Comparison of ENCODE assay signal across 8 cellular contexts in the genomic region with DNA sequence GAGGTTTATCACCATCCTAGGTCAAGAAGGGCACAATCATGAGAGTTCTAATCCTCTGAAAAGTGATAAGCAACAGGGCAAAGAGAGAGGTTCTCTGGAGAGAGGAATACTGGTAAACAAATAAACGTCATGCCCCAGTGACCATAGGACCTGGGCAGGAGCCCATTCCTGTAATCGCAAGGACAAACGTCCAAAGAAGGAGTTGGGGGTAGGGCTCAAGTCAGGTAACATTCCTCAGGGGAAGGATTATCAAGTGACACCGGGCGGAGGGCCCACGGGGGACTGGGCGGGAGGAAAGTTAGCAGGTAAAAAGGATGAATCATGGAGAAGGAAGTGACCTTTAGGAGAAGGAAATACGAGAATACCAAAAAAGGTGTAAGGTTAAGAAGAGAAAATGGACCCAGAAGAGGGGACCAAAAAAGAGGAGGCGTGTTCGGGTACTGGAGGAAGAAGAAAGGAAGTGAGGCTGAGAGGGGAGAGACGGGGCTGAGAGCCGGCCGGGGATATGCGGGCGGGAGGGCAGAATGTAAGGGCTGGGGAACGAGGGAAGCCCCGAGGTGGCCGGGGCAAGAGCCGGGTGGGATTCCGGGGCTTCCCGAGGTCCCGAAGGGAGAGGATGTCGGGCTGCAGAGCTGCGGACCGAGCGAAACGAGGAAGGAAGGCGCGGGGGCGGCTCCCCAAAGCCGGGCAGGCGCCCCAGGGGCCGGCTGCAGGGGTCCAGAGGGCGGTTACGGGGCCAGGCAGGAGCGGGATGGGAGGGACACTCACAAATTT. TPM values are rescaled to one million over a fixed set of nuclear protein-coding genes. Genes with fewer than 3 reads are reported as not detected.
DNase-seq lines count a peak whose midpoint lies in the region; ATAC-seq, FAIRE-seq and TF ChIP-seq lines count a peak whose summit lies in the region.

No MANE protein-coding gene starts in this region.

- peak overlapping the region; percentile 99 for H3K4me3 ChIP-seq in A549
- peak overlapping the region; percentile 92 for H3K4me3 ChIP-seq in endocrine pancreas (ENCODE audit: control insufficient read depth, insufficient read depth, low read length)
- peak overlapping the region; percentile 29 for H3K4me3 ChIP-seq in mucosa of stomach (ENCODE audit: low read length)
- peak overlapping the region; percentile 94 for H3K4me3 ChIP-seq in thoracic aorta

- 2% methylated on average over 31 of the region's 36 CpGs for WGBS in A549 (ENCODE audit: missing lambda C conversion rate)

- FAIRE-seq in A549 (lab: Jason Lieb, UNC), result no peak

- TF ChIP-seq CTCF in A549 (IDR thresholded peaks at IDR 0.05) (no peak), thoracic aorta (IDR thresholded peaks at IDR 0.05) (no peak)

- no peak for TF ChIP-seq RAD21 in A549 (conservative IDR thresholded peaks at IDR 0.05 in 1 of 2, IDR thresholded peaks at IDR 0.05 in 1 of 2)

- peak overlapping the region; percentile 100 for H3K4me3 Mint-ChIP-seq in activated CD4-positive, alpha-beta memory T cell treated with anti-CD3 and anti-CD28 coated beads, Interleukin-2, amount 10 ng/mL, durations not matched to agents 7 days and 5 days

- H3K27ac Mint-ChIP-seq in activated CD4-positive, alpha-beta memory T cell treated with anti-CD3 and anti-CD28 coated beads, Interleukin-2, amount 10 ng/mL, durations not matched to agents 7 days and 5 days, result peak overlapping the region; percentile 92

- H3K4me1 Mint-ChIP-seq in activated CD4-positive, alpha-beta memory T cell treated with anti-CD3 and anti-CD28 coated beads, Interleukin-2, amount 10 ng/mL, durations not matched to agents 7 days and 5 days, result peaks cover 53% of the 10 kb centered on the region

- no peak for TF ChIP-seq POLR2A in A549 (IDR thresholded peaks at IDR 0.05; ENCODE audit: low read length)

- ATAC-seq in A549 (peak; percentile 63), GM18508 (IDR thresholded peaks at IDR 0.05; ENCODE audit: insufficient read depth, unreplicated experiment) (peak; percentile 14), HG02970 (IDR thresholded peaks at IDR 0.05; ENCODE audit: low FRiP score, unreplicated experiment) (peak; percentile 30), thoracic aorta (ENCODE audit: insufficient number of reproducible peaks, low FRiP score, low read depth) (no peak)

- H3K4me2 ChIP-seq in A549, result peak overlapping the region; percentile 74

- H3K9ac ChIP-seq in endocrine pancreas (ENCODE audit: control insufficient read depth, insufficient read depth, low read length) (peak overlapping the region; percentile 81), mucosa of stomach (ENCODE audit: low read length) (peak overlapping the region; percentile 89)

- POLR2A ChIA-PET in A549 (lab: Yijun Ruan, JAX), result interaction anchor here (1.1 to 3.0 kb wide), 4 partner anchors 18 to 298 kb away, joined by 3 to 33 read pairs (median 12); partner anchors contain the start of genes HDAC3, RELL2 and TAF7
- POLR2A ChIA-PET in activated CD4-positive, alpha-beta memory T cell treated with anti-CD3 and anti-CD28 coated beads, Interleukin-2, amount 10 ng/mL, durations not matched to agents 7 days and 5 days (lab: Charles Lee), result interaction anchor here (0.7 to 5.0 kb wide), 18 partner anchors 10 to 351 kb away, joined by 3 to 124 read pairs (median 4); partner anchors contain the start of genes FCHSD1, HDAC3, RELL2 and RNF14

- no peaks in the 10 kb centered on the region for H3K9me3 Mint-ChIP-seq in activated CD4-positive, alpha-beta memory T cell treated with anti-CD3 and anti-CD28 coated beads, Interleukin-2, amount 10 ng/mL, durations not matched to agents 7 days and 5 days

- H3K36me3 ChIP-seq in endocrine pancreas (ENCODE audit: control insufficient read depth, insufficient read depth, low read length) (peaks cover 3% of the 10 kb centered on the region), mucosa of stomach (ENCODE audit: control insufficient read depth, insufficient read depth, low read length) (no peaks in the 10 kb centered on the region), thoracic aorta (peaks cover 23% of the 10 kb centered on the region)

- H3K9me3 ChIP-seq in A549, result no peaks in the 10 kb centered on the region
- no peaks in the 10 kb centered on the region for H3K9me3 ChIP-seq in endocrine pancreas (ENCODE audit: control insufficient read depth, low read length)
- H3K9me3 ChIP-seq in mucosa of stomach (ENCODE audit: control insufficient read depth, low read length), result no peaks in the 10 kb centered on the region
- H3K9me3 ChIP-seq in thoracic aorta, result no peaks in the 10 kb centered on the region

- H3K36me3 Mint-ChIP-seq in activated CD4-positive, alpha-beta memory T cell treated with anti-CD3 and anti-CD28 coated beads, Interleukin-2, amount 10 ng/mL, durations not matched to agents 7 days and 5 days (ENCODE audit: low read depth), result peaks cover 61% of the 10 kb centered on the region

- CTCF ChIA-PET in A549 (lab: Yijun Ruan, JAX), result interaction anchor here (0.6 to 20.4 kb wide), 30 partner anchors 7 to 1070 kb away, joined by 3 to 303 read pairs (median 4); partner anchors contain the start of genes FCHSD1, HDAC3, PCDHB14 and PCDHB15
- CTCF ChIA-PET in activated CD4-positive, alpha-beta memory T cell treated with anti-CD3 and anti-CD28 coated beads, Interleukin-2, amount 10 ng/mL, durations not matched to agents 7 days and 5 days (lab: Charles Lee), result interaction anchor here (0.7 to 7.7 kb wide), 21 partner anchors 9 to 1095 kb away, joined by 3 to 436 read pairs (median 5); partner anchors contain the start of genes DELE1, FCHSD1, HDAC3 and RELL2

- DNase-seq in A549 (ENCODE audit: low read depth in 1 of 2, low spot score in 1 of 2) (peak; percentile 55 to 78), NCI-H2196 treated with DMSO at 0.1 percent for 48 hours (lab: John Stamatoyannopoulos, UW; ENCODE audit: unreplicated experiment) (peak; percentile 57), thoracic aorta (ENCODE audit: low spot score) (no peak)
- peak; percentile 53 for DNase-seq in activated CD4-positive, alpha-beta memory T cell treated with anti-CD3 and anti-CD28 coated beads, Interleukin-2, amount 10 ng/mL, durations not matched to agents 7 days and 5 days

- H3K27me3 Mint-ChIP-seq in activated CD4-positive, alpha-beta memory T cell treated with anti-CD3 and anti-CD28 coated beads, Interleukin-2, amount 10 ng/mL, durations not matched to agents 7 days and 5 days, result no peaks in the 10 kb centered on the region

- H3K27ac ChIP-seq in A549 (peak overlapping the region; percentile 95 to 98), thoracic aorta (peak overlapping the region; percentile 93 to 95)

- TF ChIP-seq EP300 in A549 (IDR thresholded peaks at IDR 0.05), result no peak

- peaks cover 21% of the 10 kb centered on the region for H3K4me1 ChIP-seq in A549
- H3K4me1 ChIP-seq in endocrine pancreas (ENCODE audit: control insufficient read depth, insufficient read depth, low read length), result peaks cover 13% of the 10 kb centered on the region
- peaks cover 26% of the 10 kb centered on the region for H3K4me1 ChIP-seq in mucosa of stomach (ENCODE audit: control insufficient read depth, insufficient read depth, low read length)
- peaks cover 18 to 41% of the 10 kb centered on the region in 2 donors for H3K4me1 ChIP-seq in thoracic aorta (ENCODE audit: control insufficient read depth in 1 of 2, low read depth in 2 of 2)

- H3K27me3 ChIP-seq in endocrine pancreas (ENCODE audit: control insufficient read depth, insufficient read depth, low read length), result no peaks in the 10 kb centered on the region
- H3K27me3 ChIP-seq in mucosa of stomach (ENCODE audit: control insufficient read depth, insufficient read depth, low read length), result no peaks in the 10 kb centered on the region
- no peaks in the 10 kb centered on the region for H3K27me3 ChIP-seq in thoracic aorta (replicated peaks; ENCODE audit: insufficient read depth)

RNA-seq across cellular contexts. Expression of gene DIAPH1, which starts 0.6 kb away (rescaled TPM):
- polyA plus RNA-seq in A549 (2011; rRNA removed) (53.4 and 82.2 TPM in 2 replicates), A549 (2017; fragmentation: RNase III; extraction: RNeasy Plus Mini Kit Qiagen cat#74134 plus additional on column Dnase treatment) (57.4 to 59.8 TPM (median 59.4 TPM) in 3 replicates)
- polyA plus RNA-seq in A549 (2012; cell fraction: cytosol; rRNA removed), result 27.8 and 37.6 TPM in 2 replicates
- 183 and 188 TPM in 2 replicates for polyA plus RNA-seq in A549 (2012; cell fraction: nucleus; rRNA removed)
- 157 and 182 TPM in 2 replicates for polyA minus RNA-seq in A549 (2011; rRNA and poly(A)+ RNA removed)
- 100 to 1,000 TPM; 317 to 323 TPM for total RNA-seq in activated CD4-positive, alpha-beta memory T cell treated with anti-CD3 and anti-CD28 coated beads, Interleukin-2, amount 10 ng/mL, durations not matched to agents 7 days and 5 days
- total RNA-seq in thoracic aorta, result 10 to 100 TPM; 91.0 to 93.1 TPM

RNA-seq across cellular contexts. Expression of gene HDAC3, which starts 18.4 kb away (rescaled TPM):
- polyA plus RNA-seq in A549 (2011; rRNA removed) (67.3 and 80.0 TPM in 2 replicates), A549 (2017; fragmentation: RNase III; extraction: RNeasy Plus Mini Kit Qiagen cat#74134 plus additional on column Dnase treatment) (51.1 to 56.9 TPM (median 51.7 TPM) in 3 replicates)
- polyA plus RNA-seq in A549 (2012; cell fraction: cytosol; rRNA removed), result 69.5 and 84.1 TPM in 2 replicates
- polyA plus RNA-seq in A549 (2012; cell fraction: nucleus; rRNA removed), result 82.2 and 128 TPM in 2 replicates
- polyA minus RNA-seq in A549 (2011; rRNA and poly(A)+ RNA removed), result 67.7 and 68.1 TPM in 2 replicates
- 10 to 100 TPM; 72.0 to 77.9 TPM for total RNA-seq in activated CD4-positive, alpha-beta memory T cell treated with anti-CD3 and anti-CD28 coated beads, Interleukin-2, amount 10 ng/mL, durations not matched to agents 7 days and 5 days
- 10 to 100 TPM; 53.5 to 56.2 TPM for total RNA-seq in thoracic aorta

RNA-seq across cellular contexts. Expression of gene RELL2, which starts 18.6 kb away (rescaled TPM):
- polyA plus RNA-seq in A549 (2011; rRNA removed), result 2.8 and 3.6 TPM in 2 replicates
- polyA plus RNA-seq in A549 (2012; cell fraction: cytosol; rRNA removed), result 4.7 and 4.9 TPM in 2 replicates
- polyA plus RNA-seq in A549 (2012; cell fraction: nucleus; rRNA removed), result 16.1 and 20.1 TPM in 2 replicates
- polyA plus RNA-seq in A549 (2017; fragmentation: RNase III; extraction: RNeasy Plus Mini Kit Qiagen cat#74134 plus additional on column Dnase treatment), result 5.0 to 6.5 TPM (median 6.5 TPM) in 3 replicates
- 1.9 and 2.5 TPM in 2 replicates for polyA minus RNA-seq in A549 (2011; rRNA and poly(A)+ RNA removed)
- total RNA-seq in activated CD4-positive, alpha-beta memory T cell treated with anti-CD3 and anti-CD28 coated beads, Interleukin-2, amount 10 ng/mL, durations not matched to agents 7 days and 5 days, result 10 to 100 TPM; 18.8 to 19.4 TPM
- total RNA-seq in thoracic aorta, result 1 to 10 TPM; 1.6 to 3.2 TPM

RNA-seq across cellular contexts. Expression of gene FCHSD1, which starts 33.0 kb away (rescaled TPM):
- polyA plus RNA-seq in A549 (2011; rRNA removed) (11.0 and 12.2 TPM in 2 replicates), A549 (2017; fragmentation: RNase III; extraction: RNeasy Plus Mini Kit Qiagen cat#74134 plus additional on column Dnase treatment) (10.1 to 14.5 TPM (median 14.0 TPM) in 3 replicates)
- polyA plus RNA-seq in A549 (2012; cell fraction: cytosol; rRNA removed), result 9.2 and 9.7 TPM in 2 replicates
- polyA plus RNA-seq in A549 (2012; cell fraction: nucleus; rRNA removed), result 87.6 and 92.1 TPM in 2 replicates
- polyA minus RNA-seq in A549 (2011; rRNA and poly(A)+ RNA removed), result 6.9 and 12.2 TPM in 2 replicates
- total RNA-seq in activated CD4-positive, alpha-beta memory T cell treated with anti-CD3 and anti-CD28 coated beads, Interleukin-2, amount 10 ng/mL, durations not matched to agents 7 days and 5 days, result 10 to 100 TPM; 69.8 to 71.8 TPM
- 10 to 100 TPM; 42.6 to 47.0 TPM for total RNA-seq in thoracic aorta

Comparison
In these comparisons a context has a peak if more than half of its experiments do, and no peak if none do; other contexts are left out.
1. H3K4me3 ChIP-seq: peak in every context shown above with its lines; median percentile 99 in A549; 94 in thoracic aorta; 92 in endocrine pancreas; 29 in mucosa of stomach.
2. RNA of gene RELL2, which starts 18.6 kb away (total RNA-seq): 18.8 to 19.4 TPM in activated CD4-positive, alpha-beta memory T cell treated with anti-CD3 and anti-CD28 coated beads, Interleukin-2, amount 10 ng/mL, durations not matched to agents 7 days and 5 days; 1.6 to 3.2 TPM in thoracic aorta; every median in the first group is over 4 times any median in the second.